Comparison of ENCODE assay signal across 27 cellular contexts in the genomic region with DNA sequence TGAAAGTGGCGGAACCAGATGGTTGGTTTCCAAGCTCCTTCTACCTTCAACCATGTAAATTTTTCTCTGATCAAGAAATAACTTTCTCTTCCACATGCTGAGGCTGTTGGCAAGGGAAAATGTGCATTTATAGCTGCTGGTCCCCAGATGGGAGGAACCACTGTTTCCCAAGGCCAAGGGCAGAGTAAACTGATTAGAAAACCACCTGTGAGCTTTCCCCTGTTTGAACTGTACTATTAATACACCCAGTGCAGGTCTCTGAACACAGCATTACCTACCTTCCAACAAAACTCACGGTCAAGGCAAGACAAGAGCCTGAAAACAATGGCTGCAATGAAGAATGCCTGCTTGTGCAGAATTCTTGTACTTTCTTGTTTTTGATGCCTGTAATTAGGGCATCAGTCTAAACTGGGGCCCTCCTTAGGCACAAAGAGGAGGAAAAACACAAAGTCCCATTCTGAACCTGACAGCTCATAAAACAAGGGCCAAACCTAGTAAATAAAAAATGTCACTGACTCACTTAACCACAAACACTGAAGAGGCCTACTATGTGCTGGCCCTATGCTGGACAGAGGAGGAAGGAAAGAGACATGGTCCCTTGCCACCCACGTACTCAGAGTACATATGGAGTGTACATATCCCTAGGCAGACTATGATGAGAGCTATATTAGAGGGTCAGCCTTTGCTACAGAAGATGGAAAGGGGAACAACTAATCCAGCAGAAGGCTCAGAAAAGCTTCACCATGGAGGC. TPM values are rescaled to one million over a fixed set of nuclear protein-coding genes. Genes with fewer than 3 reads are reported as not detected.
DNase-seq lines count a peak whose midpoint lies in the region; ATAC-seq, FAIRE-seq and TF ChIP-seq lines count a peak whose summit lies in the region.
"Had no signal": no experiment of that assay in that cellular context is flagged by ENCODE, and none has a peak within 500 bp of the region (broad histone marks: within the 10 kb centered on the region; RNA-seq: fewer than 3 reads in every experiment).

No MANE protein-coding gene starts in this region.

- no peaks in the 10 kb centered on the region for H3K36me3 ChIP-seq in Panc1 (ENCODE audit: control insufficient read depth, insufficient read depth, low read length)
- H3K36me3 ChIP-seq: vagina had no signal

- no peaks in the 10 kb centered on the region for H3K27me3 Mint-ChIP-seq in activated naive CD8-positive, alpha-beta T cell
- no peaks in the 10 kb centered on the region for H3K27me3 Mint-ChIP-seq in activated naive CD8-positive, alpha-beta T cell treated with anti-CD3 and anti-CD28 coated beads for 36 hours

- no peaks in the 10 kb centered on the region for H3K9me3 ChIP-seq in Panc1 (ENCODE audit: control insufficient read depth, insufficient read depth, low read depth, low read length)
- H3K9me3 ChIP-seq: heart left ventricle, psoas muscle, vagina had no signal

- DNase-seq in activated naive CD8-positive, alpha-beta T cell treated with anti-CD3 and anti-CD28 coated beads for 36 hours: no peak
- DNase-seq in Panc1 (ENCODE audit: low read depth, low spot score) (no peak), dorsolateral prefrontal cortex (no peak), DMS 273 treated with DMSO at 0.1 percent for 48 hours (lab: John Stamatoyannopoulos, UW) (no peak), NCI-H1436 treated with DMSO at 0.1 percent for 48 hours (lab: John Stamatoyannopoulos, UW) (no peak), H54 (ENCODE audit: insufficient read length, low spot score) (no peak)
- DNase-seq in stimulated activated effector memory CD8-positive, alpha-beta T cell treated with anti-CD3 and anti-CD28 coated beads, Interleukin-12 subunit alpha, Interleukin-12 subunit beta, amount 100 ng/mL, for 72 hours (ENCODE audit: low spot score in 2 of 2): no peak
- DNase-seq: activated CD4-positive, alpha-beta T cell treated with anti-CD3 and anti-CD28 coated beads for 1 hour; amygdala; Calu3; cerebellar nuclear complex; endodermal cell; H7; heart left ventricle; NCI-H1048; NCI-H69; OCI-M1; psoas muscle; SHP77 treated with DMSO at 0.1 percent for 48 hours; stimulated activated CD4-positive, alpha-beta T cell treated with anti-CD3 and anti-CD28 coated beads, Interleukin-4, amount 100 ng/mL, for 24 hours; substantia nigra; T1000 had no signal

- peaks cover 68% of the 10 kb centered on the region for H3K4me1 Mint-ChIP-seq in activated naive CD8-positive, alpha-beta T cell (ENCODE audit: low read depth)
- peaks cover 34% of the 10 kb centered on the region for H3K4me1 Mint-ChIP-seq in activated naive CD8-positive, alpha-beta T cell treated with anti-CD3 and anti-CD28 coated beads for 36 hours
- H3K4me1 Mint-ChIP-seq in stimulated activated effector memory CD8-positive, alpha-beta T cell treated with anti-CD3 and anti-CD28 coated beads, Interleukin-12 subunit alpha, Interleukin-12 subunit beta, amount 100 ng/mL, for 72 hours: peaks cover 82% of the 10 kb centered on the region

- no peak for ATAC-seq in Panc1
- no peak for ATAC-seq in stimulated activated effector memory CD8-positive, alpha-beta T cell treated with anti-CD3 and anti-CD28 coated beads, Interleukin-12 subunit alpha, Interleukin-12 subunit beta, amount 100 ng/mL, for 72 hours
- ATAC-seq: heart left ventricle, psoas muscle had no signal

- FAIRE-seq in H54 (lab: Jason Lieb, UNC): no peak

- peaks cover 16% of the 10 kb centered on the region for H3K4me1 ChIP-seq in Panc1 (ENCODE audit: control insufficient read depth, insufficient read depth, low read length)

- H3K27me3 ChIP-seq in Panc1 (ENCODE audit: control insufficient read depth, insufficient read depth, low read length) (no peaks in the 10 kb centered on the region), dorsolateral prefrontal cortex (no peaks in the 10 kb centered on the region)
- H3K27me3 ChIP-seq: heart left ventricle, vagina had no signal

- intact Hi-C loops in Panc1 (cut with micrococcal nuclease; ENCODE audit: unreplicated experiment) (no loop called here), dorsolateral prefrontal cortex (cut with DNase I) (no loop called here)

- peaks cover 2% of the 10 kb centered on the region for H3K36me3 Mint-ChIP-seq in activated naive CD8-positive, alpha-beta T cell
- peaks cover 14% of the 10 kb centered on the region for H3K36me3 Mint-ChIP-seq in activated naive CD8-positive, alpha-beta T cell treated with anti-CD3 and anti-CD28 coated beads for 36 hours
- H3K36me3 Mint-ChIP-seq in stimulated activated effector memory CD8-positive, alpha-beta T cell treated with anti-CD3 and anti-CD28 coated beads, Interleukin-12 subunit alpha, Interleukin-12 subunit beta, amount 100 ng/mL, for 72 hours: peaks cover 20% of the 10 kb centered on the region

- POLR2A ChIA-PET in Panc1 (lab: Charles Lee): no interaction called here

- in situ Hi-C loops in Panc1 (cut with HindIII; ENCODE audit: low pct_unique_long_range_greater_than_20kb, low sequenced_read_pairs): no loop called here

- no peak for TF ChIP-seq CTCF in Panc1 (IDR thresholded peaks at IDR 0.05)
- no peak for TF ChIP-seq CTCF in dorsolateral prefrontal cortex (IDR thresholded peaks at IDR 0.05 in 54 of 56, conservative IDR thresholded peaks at IDR 0.05 in 2 of 56; ENCODE audit: low read depth in 1 of 56, partially characterized antibody in 56 of 56)

- CTCF ChIA-PET in Panc1 (lab: Charles Lee): no interaction called here

- no peak for TF ChIP-seq POLR2A in H54 (IDR thresholded peaks at IDR 0.05; ENCODE audit: low read depth, low read length)

- TSS peak; percentile 48 for BruUV-seq in Panc1 (replicated peaks; lab: Mats Ljungman, UMichigan)

- no peak overlapping the region for H3K27ac ChIP-seq in Panc1 (ENCODE audit: low read length)
- peak overlapping the region in 37 of 59 donors; percentile 0 to 77 (median 38) for H3K27ac ChIP-seq in dorsolateral prefrontal cortex
- H3K27ac ChIP-seq: KMS-11, psoas muscle, vagina had no signal

- no peak overlapping the region for H3K27ac Mint-ChIP-seq in activated naive CD8-positive, alpha-beta T cell
- no peak overlapping the region for H3K27ac Mint-ChIP-seq in activated naive CD8-positive, alpha-beta T cell treated with anti-CD3 and anti-CD28 coated beads for 36 hours
- peak overlapping the region; percentile 81 for H3K27ac Mint-ChIP-seq in stimulated activated effector memory CD8-positive, alpha-beta T cell treated with anti-CD3 and anti-CD28 coated beads, Interleukin-12 subunit alpha, Interleukin-12 subunit beta, amount 100 ng/mL, for 72 hours
- H3K27ac Mint-ChIP-seq: endodermal cell had no signal

- H3K4me3 Mint-ChIP-seq in activated naive CD8-positive, alpha-beta T cell: peak overlapping the region; percentile 33
- no peak overlapping the region for H3K4me3 Mint-ChIP-seq in activated naive CD8-positive, alpha-beta T cell treated with anti-CD3 and anti-CD28 coated beads for 36 hours
- peak overlapping the region; percentile 8 for H3K4me3 Mint-ChIP-seq in stimulated activated effector memory CD8-positive, alpha-beta T cell treated with anti-CD3 and anti-CD28 coated beads, Interleukin-12 subunit alpha, Interleukin-12 subunit beta, amount 100 ng/mL, for 72 hours
- H3K4me3 Mint-ChIP-seq: endodermal cell had no signal

- H3K4me3 ChIP-seq in Panc1 (ENCODE audit: low read depth in 2 of 2, low read length in 2 of 2) (no peak overlapping the region), dorsolateral prefrontal cortex (peak overlapping the region in 9 of 59 donors; percentile 5 to 94 (median 17))
- H3K4me3 ChIP-seq: heart left ventricle, lung, psoas muscle, smooth muscle cell, vagina had no signal

- H3K9me3 Mint-ChIP-seq in activated naive CD8-positive, alpha-beta T cell (ENCODE audit: low read depth): no peaks in the 10 kb centered on the region
- H3K9me3 Mint-ChIP-seq in activated naive CD8-positive, alpha-beta T cell treated with anti-CD3 and anti-CD28 coated beads for 36 hours: no peaks in the 10 kb centered on the region
- no peaks in the 10 kb centered on the region for H3K9me3 Mint-ChIP-seq in stimulated activated effector memory CD8-positive, alpha-beta T cell treated with anti-CD3 and anti-CD28 coated beads, Interleukin-12 subunit alpha, Interleukin-12 subunit beta, amount 100 ng/mL, for 72 hours
- H3K9me3 Mint-ChIP-seq: endodermal cell had no signal

RNA-seq across cellular contexts. Expression of gene MKNK1, which starts 2.6 kb away (rescaled TPM):
- 10 to 100 TPM; 23.0 to 23.4 TPM for total RNA-seq in activated naive CD8-positive, alpha-beta T cell treated with anti-CD3 and anti-CD28 coated beads for 36 hours
- total RNA-seq in Panc1 (2021; ENCODE audit: unreplicated experiment) (40.1 TPM), dorsolateral prefrontal cortex (100 to 1,000 TPM in 4 of 120 experiments, 10 to 100 TPM in 116; 35.7 to 124 (median 71.0) TPM)
- 31.4 TPM for polyA plus RNA-seq in Panc1 (2012; ENCODE audit: insufficient read length)

RNA-seq across cellular contexts. Expression of gene MOB3C, which starts 15.2 kb away (rescaled TPM):
- total RNA-seq in activated naive CD8-positive, alpha-beta T cell treated with anti-CD3 and anti-CD28 coated beads for 36 hours: 1 to 10 TPM; 8.7 TPM
- total RNA-seq in Panc1 (2021; ENCODE audit: unreplicated experiment): 10.5 TPM
- 13.4 TPM for polyA plus RNA-seq in Panc1 (2012; ENCODE audit: insufficient read length)
- total RNA-seq in dorsolateral prefrontal cortex: 10 to 100 TPM in 64 of 120 experiments, 1 to 10 TPM in 56; 5.7 to 25.1 (median 10.2) TPM

RNA-seq across cellular contexts. Expression of gene KNCN, which starts 50.0 kb away (rescaled TPM):
- not detected for total RNA-seq in activated naive CD8-positive, alpha-beta T cell treated with anti-CD3 and anti-CD28 coated beads for 36 hours
- total RNA-seq in Panc1 (2021; ENCODE audit: unreplicated experiment): not detected
- polyA plus RNA-seq in Panc1 (2012; ENCODE audit: insufficient read length): not detected
- 1 to 10 TPM in 76 of 120 experiments, under 1 TPM in 43, not detected in 1; 0.23 to 3.5 (median 1.2) TPM for total RNA-seq in dorsolateral prefrontal cortex
- total RNA-seq: Calu3, endodermal cell, H7, heart left ventricle, psoas muscle, smooth muscle cell, vagina had no signal
- polyA plus RNA-seq: heart left ventricle, psoas muscle, smooth muscle cell had no signal
